14 cellular contexts compared by ENCODE assay signal in genomic region chr2:131041402-131042160, GRCh38. TPM values are rescaled to one million over a fixed set of nuclear protein-coding genes. Genes with fewer than 3 reads are reported as not detected.
DNase-seq lines count a peak whose midpoint lies in the region; ATAC-seq and TF ChIP-seq lines count a peak whose summit lies in the region.
"Had no signal": no experiment of that assay in that cellular context is flagged by ENCODE, and none has a peak within 500 bp of the region (broad histone marks: within the 10 kb centered on the region; RNA-seq: fewer than 3 reads in every experiment).

No MANE protein-coding gene starts in this region.

- H3K36me3 ChIP-seq in naive thymus-derived CD4-positive, alpha-beta T cell (ENCODE audit: control insufficient read depth in 2 of 3, insufficient read depth in 3 of 3, low read length in 3 of 3): peaks cover 0 to 7% (median 0%) of the 10 kb centered on the region in 3 experiments
- H3K36me3 ChIP-seq in uterus: no peaks in the 10 kb centered on the region

- no peaks in the 10 kb centered on the region for H3K27me3 ChIP-seq in CD4-positive, alpha-beta T cell (ENCODE audit: control insufficient read depth, insufficient read depth, low read length)
- no peaks in the 10 kb centered on the region for H3K27me3 ChIP-seq in naive thymus-derived CD4-positive, alpha-beta T cell (ENCODE audit: control insufficient read depth in 2 of 2, insufficient read depth in 2 of 2, low read length in 2 of 2)
- H3K27me3 ChIP-seq in uterus: no peaks in the 10 kb centered on the region

- H3K9me3 ChIP-seq in CD4-positive, alpha-beta T cell (ENCODE audit: control insufficient read depth, low read length): no peaks in the 10 kb centered on the region
- no peaks in the 10 kb centered on the region for H3K9me3 ChIP-seq in naive thymus-derived CD4-positive, alpha-beta T cell (ENCODE audit: control insufficient read depth in 2 of 3, low read length in 3 of 3)
- H3K9me3 ChIP-seq in uterus: no peaks in the 10 kb centered on the region
- H3K9me3 ChIP-seq: heart right ventricle, thoracic aorta had no signal

- H3K4me1 Mint-ChIP-seq in CD4-positive, alpha-beta T cell (ENCODE audit: low read depth): peaks cover 33% of the 10 kb centered on the region
- H3K4me1 Mint-ChIP-seq in activated T-helper 17 cell treated with anti-CD3 and anti-CD28 coated beads, Interleukin-2, amount 50 U/mL, for 72 hours: peaks cover 9% of the 10 kb centered on the region
- H3K4me1 Mint-ChIP-seq in naive thymus-derived CD4-positive, alpha-beta T cell: peaks cover 7 to 42% (median 26%) of the 10 kb centered on the region in 7 donors
- peaks cover 11 to 14% of the 10 kb centered on the region in 2 donors for H3K4me1 Mint-ChIP-seq in immature natural killer cell

- intact Hi-C loops in CD4-positive, alpha-beta T cell (cut with DNase I, micrococcal nuclease): no loop called here
- intact Hi-C loops in naive thymus-derived CD4-positive, alpha-beta T cell (cut with micrococcal nuclease): loop anchor here in 1 of 2 donors (2.0 to 5.0 kb wide), 3 partner anchors 51 to 243 kb away; partner anchors contain the start of genes FAM168B and PLEKHB2
- intact Hi-C loops in uterus (cut with DNase I; ENCODE audit: low total_unique reads): no loop called here

- no peak overlapping the region for H3K27ac ChIP-seq in CD4-positive, alpha-beta T cell (ENCODE audit: low read depth, low read length)
- H3K27ac ChIP-seq in naive thymus-derived CD4-positive, alpha-beta T cell (ENCODE audit: low read depth, low read length): peak overlapping the region; percentile 10
- H3K27ac ChIP-seq in uterus: no peak overlapping the region
- H3K27ac ChIP-seq: heart right ventricle, thoracic aorta had no signal

- DNase-seq in CD4-positive, alpha-beta T cell: no peak
- DNase-seq in CMK (ENCODE audit: low read depth): peak; percentile 9
- peak in 2 of 9 donors; percentile 25 to 36 for DNase-seq in naive thymus-derived CD4-positive, alpha-beta T cell
- DNase-seq in uterus: no peak
- no peak for DNase-seq in CD1c-positive myeloid dendritic cell (ENCODE audit: extremely low spot score)
- no peak for DNase-seq in immature natural killer cell
- DNase-seq: activated gamma-delta T cell treated with Interleukin-2 at 50 U/mL for 16 hours; DMS79; heart right ventricle; IMR-90; stimulated activated CD4-positive, alpha-beta T cell treated with anti-CD3 and anti-CD28 coated beads, Interleukin-2, amount 100 ng/mL, for 48 hours had no signal

- TF ChIP-seq POLR2A in uterus (IDR thresholded peaks at IDR 0.05): no peak

- POLR2A ChIA-PET in CD4-positive, alpha-beta T cell (lab: Charles Lee): interaction anchor here (1.0 to 3.4 kb wide), 5 partner anchors 8 to 700 kb away, joined by 3 to 32 read pairs (median 5); partner anchors contain the start of genes FAM168B, IMP4 and PLEKHB2
- POLR2A ChIA-PET in naive thymus-derived CD4-positive, alpha-beta T cell (lab: Charles Lee): interaction anchor here (0.7 to 2.7 kb wide), 5 partner anchors 30 to 64 kb away, joined by 3 to 15 read pairs (median 3); partner anchors contain the start of genes FAM168B and PLEKHB2

- peak overlapping the region; percentile 94 for H3K4me3 Mint-ChIP-seq in CD4-positive, alpha-beta T cell
- H3K4me3 Mint-ChIP-seq in activated T-helper 17 cell treated with anti-CD3 and anti-CD28 coated beads, Interleukin-2, amount 50 U/mL, for 72 hours: peak overlapping the region; percentile 53
- peak overlapping the region; percentile 67 to 92 (median 84) for H3K4me3 Mint-ChIP-seq in naive thymus-derived CD4-positive, alpha-beta T cell
- H3K4me3 Mint-ChIP-seq in immature natural killer cell: peak overlapping the region in 2 of 5 donors; percentile 13 to 43

- H3K27me3 Mint-ChIP-seq in CD4-positive, alpha-beta T cell: peaks cover 5% of the 10 kb centered on the region
- no peaks in the 10 kb centered on the region for H3K27me3 Mint-ChIP-seq in activated T-helper 17 cell treated with anti-CD3 and anti-CD28 coated beads, Interleukin-2, amount 50 U/mL, for 72 hours
- peaks cover 0 to 23% (median 0%) of the 10 kb centered on the region in 5 donors for H3K27me3 Mint-ChIP-seq in naive thymus-derived CD4-positive, alpha-beta T cell
- peaks cover 2 to 6% (median 2%) of the 10 kb centered on the region in 3 donors for H3K27me3 Mint-ChIP-seq in immature natural killer cell (ENCODE audit: low read depth in 3 of 3)

- peak overlapping the region; percentile 79 for H3K27ac Mint-ChIP-seq in CD4-positive, alpha-beta T cell
- no peak overlapping the region for H3K27ac Mint-ChIP-seq in activated T-helper 17 cell treated with anti-CD3 and anti-CD28 coated beads, Interleukin-2, amount 50 U/mL, for 72 hours
- peak overlapping the region in 8 of 9 donors; percentile 69 to 93 (median 82) for H3K27ac Mint-ChIP-seq in naive thymus-derived CD4-positive, alpha-beta T cell
- H3K27ac Mint-ChIP-seq in immature natural killer cell: peak overlapping the region in 1 of 6 donors; percentile 10

- H3K4me1 ChIP-seq in naive thymus-derived CD4-positive, alpha-beta T cell (ENCODE audit: control insufficient read depth in 2 of 2, insufficient read depth in 2 of 2, low read length in 2 of 2): peaks cover 19 to 23% of the 10 kb centered on the region in 2 donors
- H3K4me1 ChIP-seq in uterus: no peaks in the 10 kb centered on the region

- ATAC-seq in CD4-positive, alpha-beta T cell (ENCODE audit: poor library complexity): peak; percentile 13
- no peak for ATAC-seq in activated T-helper 17 cell treated with anti-CD3 and anti-CD28 coated beads, Interleukin-2, amount 50 U/mL, for 72 hours (replicated peaks)
- ATAC-seq in naive thymus-derived CD4-positive, alpha-beta T cell: no peak
- ATAC-seq: heart right ventricle, sciatic nerve had no signal

- H3K9me3 Mint-ChIP-seq in CD4-positive, alpha-beta T cell: no peaks in the 10 kb centered on the region
- no peaks in the 10 kb centered on the region for H3K9me3 Mint-ChIP-seq in activated T-helper 17 cell treated with anti-CD3 and anti-CD28 coated beads, Interleukin-2, amount 50 U/mL, for 72 hours
- H3K9me3 Mint-ChIP-seq in naive thymus-derived CD4-positive, alpha-beta T cell: no peaks in the 10 kb centered on the region
- H3K9me3 Mint-ChIP-seq in immature natural killer cell: no peaks in the 10 kb centered on the region

- CTCF ChIA-PET in CD4-positive, alpha-beta T cell (lab: Charles Lee): no interaction called here
- CTCF ChIA-PET in naive thymus-derived CD4-positive, alpha-beta T cell (lab: Charles Lee): interaction anchor here (0.6 to 1.0 kb wide), 3 partner anchors 17 to 697 kb away, joined by 3 to 4 read pairs (median 3); partner anchors contain the start of gene FAM168B

- TF ChIP-seq CTCF in CD4-positive, alpha-beta T cell (IDR thresholded peaks at IDR 0.05): no peak
- TF ChIP-seq CTCF in uterus (IDR thresholded peaks at IDR 0.05): no peak

- peak overlapping the region; percentile 63 for H3K4me3 ChIP-seq in naive thymus-derived CD4-positive, alpha-beta T cell (ENCODE audit: low read length)
- no peak overlapping the region for H3K4me3 ChIP-seq in uterus
- H3K4me3 ChIP-seq: thoracic aorta had no signal

- peaks cover 7% of the 10 kb centered on the region for H3K36me3 Mint-ChIP-seq in CD4-positive, alpha-beta T cell (ENCODE audit: low read depth)
- H3K36me3 Mint-ChIP-seq in activated T-helper 17 cell treated with anti-CD3 and anti-CD28 coated beads, Interleukin-2, amount 50 U/mL, for 72 hours (ENCODE audit: low read depth): peaks cover 6% of the 10 kb centered on the region
- no peaks in the 10 kb centered on the region for H3K36me3 Mint-ChIP-seq in naive thymus-derived CD4-positive, alpha-beta T cell
- H3K36me3 Mint-ChIP-seq in immature natural killer cell: peaks cover 0 to under 1% (median under 1%) of the 10 kb centered on the region in 3 donors

RNA-seq across cellular contexts. Expression of gene FAM168B, which starts 51.7 kb away (rescaled TPM):
- 10 to 100 TPM; 74.1 to 76.4 TPM for total RNA-seq in CD4-positive, alpha-beta T cell
- 10 to 100 TPM; 69.2 to 77.1 TPM for total RNA-seq in activated T-helper 17 cell treated with anti-CD3 and anti-CD28 coated beads, Interleukin-2, amount 50 U/mL, for 72 hours
- 10 to 100 TPM; 50.5 to 82.9 (median 66.7) TPM for total RNA-seq in naive thymus-derived CD4-positive, alpha-beta T cell
- polyA plus RNA-seq in naive thymus-derived CD4-positive, alpha-beta T cell: 10 to 100 TPM; 36.3 to 41.3 TPM
- total RNA-seq in uterus: 100 to 1,000 TPM in 3 of 4 donors, 10 to 100 TPM in 1; 50.0 to 194 (median 104) TPM
- 10 to 100 TPM; 20.3 to 47.0 (median 23.6) TPM for polyA plus RNA-seq in immature natural killer cell
